In the genomic region with DNA sequence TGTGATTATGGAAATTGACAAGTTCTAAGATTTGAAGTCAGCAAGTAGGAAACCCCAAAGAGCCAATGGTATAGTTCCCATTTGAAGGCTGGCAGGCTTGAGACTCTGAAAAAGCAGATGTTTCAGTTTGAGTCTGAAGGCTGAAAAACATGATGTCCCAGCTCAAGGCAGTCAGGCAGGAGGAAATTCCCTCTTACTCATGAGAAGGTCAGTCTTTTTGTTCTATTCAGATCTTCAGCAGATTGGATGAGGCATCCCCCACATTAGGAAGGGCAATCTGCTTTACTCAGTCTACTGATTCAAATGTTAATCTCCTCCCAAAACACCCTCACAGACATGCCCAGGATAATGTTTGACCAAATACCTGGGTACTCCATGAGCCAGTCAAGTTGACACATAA, we compare ENCODE assay signal across 11 cellular contexts.
DNase-seq lines count a peak whose midpoint lies in the region; ATAC-seq lines count a peak whose summit lies in the region.
"Had no signal": no experiment of that assay in that cellular context is flagged by ENCODE, and none has a peak within 500 bp of the region (broad histone marks: within the 10 kb centered on the region; RNA-seq: fewer than 3 reads in every experiment).

No MANE protein-coding gene starts in this region.

- ATAC-seq in activated CD4-positive, CD25-positive, alpha-beta regulatory T cell treated with anti-CD3 and anti-CD28 coated beads, Interleukin-2, amount 50 U/mL, for 24 hours = peak; percentile 61 to 69
- ATAC-seq in GM21723 (IDR thresholded peaks at IDR 0.05; ENCODE audit: unreplicated experiment) (peak; percentile 91), HG03442 (IDR thresholded peaks at IDR 0.05; ENCODE audit: unreplicated experiment) (peak; percentile 95)

- DNase-seq in activated CD4-positive, CD25-positive, alpha-beta regulatory T cell treated with anti-CD3 and anti-CD28 coated beads, Interleukin-2, amount 50 U/mL, for 72 hours = no peak
- DNase-seq in iris pigment epithelial cell (ENCODE audit: low read depth) = peak; percentile 54
- DNase-seq in NCI-H1436 (lab: John Stamatoyannopoulos, UW) = no peak
- DNase-seq in RKO (ENCODE audit: low spot score) = no peak
- no peak for DNase-seq in nucleus accumbens (lab: John Stamatoyannopoulos, UW)
- DNase-seq: NCI-H2029, small intestine, uterus had no signal
